29 cellular contexts compared by ENCODE assay signal in the genomic region with DNA sequence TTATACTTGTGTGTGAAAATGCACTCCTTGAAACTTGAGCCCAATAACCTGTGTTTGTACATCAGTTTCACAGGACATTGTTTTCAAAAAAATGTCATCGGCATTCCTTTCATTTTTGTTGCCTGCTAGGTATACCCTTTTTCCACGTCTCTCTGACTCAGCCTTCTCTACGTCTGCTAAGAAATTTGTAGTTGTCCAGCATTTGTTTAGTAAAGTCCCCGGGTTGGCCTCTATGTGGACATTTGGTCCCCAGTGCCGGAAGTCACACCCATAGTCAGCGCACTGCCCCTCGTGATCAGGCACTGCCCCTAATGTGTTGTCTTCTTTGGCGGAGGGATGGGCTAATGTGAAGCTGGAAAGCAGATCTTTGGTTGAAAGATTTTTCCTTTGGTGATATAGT.
DNase-seq lines count a peak whose midpoint lies in the region; ATAC-seq, FAIRE-seq and TF ChIP-seq lines count a peak whose summit lies in the region.
"Had no signal": no experiment of that assay in that cellular context is flagged by ENCODE, and none has a peak within 500 bp of the region (broad histone marks: within the 10 kb centered on the region; RNA-seq: fewer than 3 reads in every experiment).

No MANE protein-coding gene starts in this region.

- ATAC-seq in HepG2 (no peak), right lobe of liver (no peak), body of pancreas (no peak)

- 72% methylated on average over 8 of the region's 8 CpGs for WGBS in HepG2 (ENCODE audit: low lambda C conversion rate)
- 92% methylated on average over 8 of the region's 8 CpGs for WGBS in right lobe of liver (ENCODE audit: insufficient coverage, low coverage, low lambda C conversion rate, missing lambda C conversion rate)
- WGBS in trophoblast cell (ENCODE audit: extremely low coverage, insufficient coverage, insufficient read length), result no CpG with 5 or more reads among the region's 8 CpGs
- 84 to 88% methylated on average over 8 of the region's 8 CpGs for WGBS in body of pancreas, 2 donors

- peaks cover 80% of the 10 kb centered on the region for H3K4me1 ChIP-seq in HepG2 (ENCODE audit: insufficient read depth, low read length)
- H3K4me1 ChIP-seq in right lobe of liver, result peaks cover 0 to 22% (median 5%) of the 10 kb centered on the region in 4 donors
- peaks cover 0 to 2% of the 10 kb centered on the region in 2 experiments for H3K4me1 ChIP-seq in trophoblast cell (ENCODE audit: control insufficient read depth in 1 of 2, insufficient read depth in 2 of 2, low read length in 2 of 2)
- H3K4me1 ChIP-seq in body of pancreas, result peaks cover 15% of the 10 kb centered on the region
- H3K4me1 ChIP-seq: BE2C, HAP-1 had no signal

- TF ChIP-seq RAD21 in HepG2 (CRISPR knock-in tag; IDR thresholded peaks at IDR 0.05), result no peak

- no peak for TF ChIP-seq CTCF in HepG2 (CRISPR knock-in tag; IDR thresholded peaks at IDR 0.05)
- TF ChIP-seq CTCF in right lobe of liver (IDR thresholded peaks at IDR 0.05), result no peak
- no peak for TF ChIP-seq CTCF in bronchial epithelial cell (IDR thresholded peaks at IDR 0.05; ENCODE audit: insufficient read depth, low read length, severe bottlenecking)
- no peak for TF ChIP-seq CTCF in body of pancreas (IDR thresholded peaks at IDR 0.05)

- H3K4ac ChIP-seq in trophoblast cell (ENCODE audit: low read depth, low read length), result no peak overlapping the region

- peak overlapping the region; percentile 58 for H2BK120ac ChIP-seq in trophoblast cell (ENCODE audit: insufficient read depth, low read length, poor library complexity)

- H3K9ac ChIP-seq in HepG2 (ENCODE audit: insufficient read depth, low read depth, low read length) (no peak overlapping the region), trophoblast cell (ENCODE audit: low read length) (no peak overlapping the region)

- TF ChIP-seq POLR2A in HepG2 (IDR thresholded peaks at IDR 0.05; ENCODE audit: insufficient read depth in 1 of 2, low read depth in 2 of 2, low read length in 2 of 2) (no peak), right lobe of liver (IDR thresholded peaks at IDR 0.05) (no peak), body of pancreas (IDR thresholded peaks at IDR 0.05) (no peak)

- no peak overlapping the region for H3K27ac ChIP-seq in HepG2 (ENCODE audit: extremely low read length, insufficient read depth, low read length)
- H3K27ac ChIP-seq in right lobe of liver, result no peak overlapping the region
- H3K27ac ChIP-seq in trophoblast cell (ENCODE audit: low read depth, low read length), result no peak overlapping the region
- H3K27ac ChIP-seq in body of pancreas, result no peak overlapping the region
- H3K27ac ChIP-seq: 22Rv1 had no signal

- no peak overlapping the region for H2AFZ ChIP-seq in HepG2 (ENCODE audit: low read length)
- H2AFZ ChIP-seq in trophoblast cell (ENCODE audit: insufficient read depth, low read length, poor library complexity), result no peak overlapping the region

- H3K4me3 ChIP-seq in HepG2 (replicated peaks in 1 of 3; ENCODE audit: insufficient read depth in 1 of 3, low read depth in 2 of 3, low read length in 3 of 3) (no peak overlapping the region), right lobe of liver (no peak overlapping the region), bronchial epithelial cell (ENCODE audit: low read depth, low read length) (no peak overlapping the region), trophoblast cell (ENCODE audit: low read depth, low read length) (no peak overlapping the region), body of pancreas (no peak overlapping the region)
- H3K4me3 ChIP-seq: HAP-1, MG63 had no signal

- no peak overlapping the region for H3K23ac ChIP-seq in trophoblast cell (ENCODE audit: low read length)

- peak overlapping the region; percentile 74 for H2BK12ac ChIP-seq in trophoblast cell (ENCODE audit: low read length)

- no peak overlapping the region for H3K14ac ChIP-seq in trophoblast cell (ENCODE audit: low read length)

- CTCF ChIA-PET in HepG2 (lab: Yijun Ruan, JAX; ENCODE audit: low intra/inter-chr PET ratio, low total read pairs), result no interaction called here

- H4K20me1 ChIP-seq in HepG2 (ENCODE audit: insufficient read depth, low read length), result no peaks in the 10 kb centered on the region

- in situ Hi-C loops in HepG2 (cut with HindIII; ENCODE audit: extremely low pct_ligation_motif_present, low pct_unique_long_range_greater_than_20kb), result no loop called here
- in situ Hi-C loops in KBM-7 (cut with MboI; ENCODE audit: low pct_unique_long_range_greater_than_20kb, low sequenced_read_pairs), result no loop called here

- no peak overlapping the region for H3K4me2 ChIP-seq in HepG2 (ENCODE audit: low read depth, low read length)
- no peak overlapping the region for H3K4me2 ChIP-seq in trophoblast cell (ENCODE audit: low read length)

- DNase-seq in HepG2 (ENCODE audit: low spot score) (peak; percentile 43), right lobe of liver (no peak), bronchial epithelial cell (ENCODE audit: low read depth) (peak; percentile 26), trophoblast cell (peak in 1 of 2 donors; percentile 15), cortex of kidney (lab: John Stamatoyannopoulos, UW) (no peak), KBM-7 (no peak), GF-D8 (lab: John Stamatoyannopoulos, UW) (no peak), body of pancreas (no peak)
- DNase-seq: ACHN; BE2C; Calu3; CD8-positive, alpha-beta memory T cell; DMS153; DND-41; GOT3; NCI-H1105 treated with DMSO at 0.1 percent for 48 hours; NCI-H146; NCI-H1930; NCI-H2107; NCI-H446; NCI-H526; NCI-H82; NK-92 treated with Interleukin-12 subunit alpha and Interleukin-12 subunit beta, amount 100 ng/mL, for 24 hours; RPMI8226; SHP77 treated with DMSO at 0.1 percent for 48 hours had no signal

- TF ChIP-seq EP300 in HepG2 (IDR thresholded peaks at IDR 0.05; ENCODE audit: low read depth in 2 of 2, low read length in 2 of 2) (no peak), HepG2 (CRISPR knock-in tag; IDR thresholded peaks at IDR 0.05; ENCODE audit: borderline replicate concordance) (no peak)

- H4K8ac ChIP-seq in trophoblast cell (ENCODE audit: low read depth, low read length), result no peak overlapping the region

- BruUV-seq in HepG2 (replicated peaks; lab: Mats Ljungman, UMichigan), result no TSS peak

- peaks cover 2% of the 10 kb centered on the region for H3K79me1 ChIP-seq in trophoblast cell (ENCODE audit: low read length)

- no peak overlapping the region for H4K91ac ChIP-seq in trophoblast cell (ENCODE audit: low read depth, low read length)

- POLR2A ChIA-PET in HepG2 (lab: Yijun Ruan, JAX), result interaction anchor here (1.0 kb wide), 1 partner anchor 244 kb away, joined by 3 read pairs; no protein-coding TSS in a partner anchor

- H3K27me3 ChIP-seq in HepG2 (ENCODE audit: control insufficient read depth in 1 of 2, insufficient read depth in 2 of 2, low read length in 2 of 2), result no peaks in the 10 kb centered on the region
- H3K27me3 ChIP-seq in right lobe of liver, result no peaks in the 10 kb centered on the region
- H3K27me3 ChIP-seq in bronchial epithelial cell (ENCODE audit: control insufficient read depth, insufficient read depth, low read length), result no peaks in the 10 kb centered on the region
- H3K27me3 ChIP-seq in trophoblast cell (ENCODE audit: insufficient read depth, low read length), result no peaks in the 10 kb centered on the region
- no peaks in the 10 kb centered on the region for H3K27me3 ChIP-seq in body of pancreas
- H3K27me3 ChIP-seq: BE2C, MG63 had no signal

- no peak for FAIRE-seq in HepG2 (lab: Jason Lieb, UNC)
- no peak for FAIRE-seq in bronchial epithelial cell (lab: Jason Lieb, UNC)
- FAIRE-seq: GM18507 had no signal

- no peak overlapping the region for H4K12ac ChIP-seq in trophoblast cell (ENCODE audit: low read depth, low read length)

- H3K9me3 ChIP-seq in HepG2 (ENCODE audit: low read length), result no peaks in the 10 kb centered on the region
- H3K9me3 ChIP-seq in right lobe of liver, result no peaks in the 10 kb centered on the region
- H3K9me3 ChIP-seq in trophoblast cell (ENCODE audit: insufficient read depth, low read depth, low read length), result no peaks in the 10 kb centered on the region
- no peaks in the 10 kb centered on the region for H3K9me3 ChIP-seq in body of pancreas
- H3K9me3 ChIP-seq: BE2C, HAP-1 had no signal

- H3K79me2 ChIP-seq in HepG2 (ENCODE audit: insufficient read depth, low read length), result no peaks in the 10 kb centered on the region
- H3K79me2 ChIP-seq in trophoblast cell (ENCODE audit: control insufficient read depth, insufficient read depth, low read length, poor library complexity), result no peaks in the 10 kb centered on the region

- no peak overlapping the region for H3K18ac ChIP-seq in trophoblast cell (ENCODE audit: low read length)

- intact Hi-C loops in HepG2 (cut with micrococcal nuclease; ENCODE audit: unreplicated experiment), result no loop called here
- intact Hi-C loops in right lobe of liver (cut with DNase I), result no loop called here
- intact Hi-C loops in body of pancreas (cut with DNase I), result no loop called here

- peak overlapping the region; percentile 60 for H2BK5ac ChIP-seq in trophoblast cell (ENCODE audit: low read depth, low read length, poor library complexity)

- H3K36me3 ChIP-seq in HepG2 (replicated peaks in 1 of 2; ENCODE audit: control insufficient read depth in 1 of 2, insufficient read depth in 2 of 2, low read length in 2 of 2) (no peaks in the 10 kb centered on the region), right lobe of liver (no peaks in the 10 kb centered on the region), bronchial epithelial cell (ENCODE audit: control insufficient read depth, insufficient read depth, low read length) (no peaks in the 10 kb centered on the region), trophoblast cell (ENCODE audit: control insufficient read depth in 1 of 2, insufficient read depth in 2 of 2, low read length in 2 of 2) (no peaks in the 10 kb centered on the region), body of pancreas (replicated peaks in 1 of 2; ENCODE audit: insufficient read depth in 1 of 2, low read depth in 2 of 2) (no peaks in the 10 kb centered on the region)
- H3K36me3 ChIP-seq: BE2C, HAP-1, MG63 had no signal

- H2AK5ac ChIP-seq in trophoblast cell (ENCODE audit: low read length), result no peak overlapping the region

TF ChIP-seq in HepG2, 621 proteins besides CTCF, POLR2A, EP300 and RAD21 (continues in another document):
- TF ChIP-seq, protein P1, sequence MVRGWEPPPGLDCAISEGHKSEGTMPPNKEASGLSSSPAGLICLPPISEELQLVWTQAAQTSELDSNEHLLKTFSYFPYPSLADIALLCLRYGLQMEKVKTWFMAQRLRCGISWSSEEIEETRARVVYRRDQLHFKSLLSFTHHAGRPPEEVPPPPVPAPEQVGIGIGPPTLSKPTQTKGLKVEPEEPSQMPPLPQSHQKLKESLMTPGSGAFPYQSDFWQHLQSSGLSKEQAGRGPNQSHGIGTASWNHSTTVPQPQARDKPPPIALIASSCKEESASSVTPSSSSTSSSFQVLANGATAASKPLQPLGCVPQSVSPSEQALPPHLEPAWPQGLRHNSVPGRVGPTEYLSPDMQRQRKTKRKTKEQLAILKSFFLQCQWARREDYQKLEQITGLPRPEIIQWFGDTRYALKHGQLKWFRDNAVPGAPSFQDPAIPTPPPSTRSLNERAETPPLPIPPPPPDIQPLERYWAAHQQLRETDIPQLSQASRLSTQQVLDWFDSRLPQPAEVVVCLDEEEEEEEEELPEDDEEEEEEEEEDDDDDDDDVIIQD (CRISPR knock-in tag; IDR thresholded peaks at IDR 0.05; ENCODE audit: low read depth), result peak; percentile 79; the same call in 1 of the 2 replicates
- TF ChIP-seq TEAD3 (CRISPR knock-in tag; optimal IDR thresholded peaks at IDR 0.05; ENCODE audit: borderline replicate concordance), result peak; percentile 33

Comparison
In these comparisons a context has a peak if more than half of its experiments do, and no peak if none do; other contexts are left out.
1. DNase-seq: peak in HepG2 (single experiment) and bronchial epithelial cell (single experiment); none in right lobe of liver (0 of 3), cortex of kidney (single experiment), KBM-7 (single experiment), GF-D8 (single experiment) and body of pancreas (0 of 4).